ENCODE assay signal across 8 cellular contexts in the genomic region with DNA sequence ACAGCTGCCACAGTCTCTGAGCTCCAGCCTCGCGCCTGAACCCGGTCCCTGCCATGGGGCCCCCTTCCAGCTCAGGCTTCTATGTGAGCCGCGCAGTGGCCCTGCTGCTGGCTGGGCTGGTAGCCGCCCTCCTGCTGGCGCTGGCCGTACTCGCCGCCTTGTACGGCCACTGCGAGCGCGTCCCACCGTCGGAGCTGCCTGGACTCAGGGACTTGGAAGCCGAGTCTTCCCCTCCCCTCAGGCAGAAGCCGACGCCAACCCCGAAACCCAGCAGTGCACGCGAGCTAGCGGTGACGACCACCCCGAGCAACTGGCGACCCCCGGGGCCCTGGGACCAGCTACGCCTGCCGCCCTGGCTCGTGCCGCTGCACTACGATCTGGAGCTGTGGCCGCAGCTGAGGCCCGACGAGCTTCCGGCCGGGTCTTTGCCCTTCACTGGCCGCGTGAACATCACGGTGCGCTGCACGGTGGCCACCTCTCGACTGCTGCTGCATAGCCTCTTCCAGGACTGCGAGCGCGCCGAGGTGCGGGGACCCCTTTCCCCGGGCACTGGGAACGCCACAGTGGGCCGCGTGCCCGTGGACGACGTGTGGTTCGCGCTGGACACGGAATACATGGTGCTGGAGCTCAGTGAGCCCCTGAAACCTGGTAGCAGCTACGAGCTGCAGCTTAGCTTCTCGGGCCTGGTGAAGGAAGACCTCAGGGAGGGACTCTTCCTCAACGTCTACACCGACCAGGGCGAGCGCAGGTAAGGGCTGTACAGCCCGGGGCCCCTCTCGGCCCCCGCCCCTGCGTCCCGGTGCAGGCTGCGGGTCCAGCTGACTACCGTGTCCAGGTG. TPM values are rescaled to one million over a fixed set of nuclear protein-coding genes. Genes with fewer than 3 reads are reported as not detected.
DNase-seq lines count a peak whose midpoint lies in the region; ATAC-seq and TF ChIP-seq lines count a peak whose summit lies in the region.

No MANE protein-coding gene starts in this region.

- 12 to 13% methylated on average over 23 to 71 of the region's 71 CpGs for WGBS in endodermal cell (ENCODE audit: insufficient coverage in 1 of 2, insufficient read length in 1 of 2), 2 experiments

- no peak overlapping the region for H3K9ac ChIP-seq in endodermal cell (ENCODE audit: extremely low read depth, low read length, poor library complexity, severe bottlenecking)

- peak; percentile 57 for ATAC-seq in HG02642 (IDR thresholded peaks at IDR 0.05; ENCODE audit: poor library complexity, unreplicated experiment)
- peak; percentile 52 for ATAC-seq in mucosa of descending colon
- no peak for ATAC-seq in GM21423 (IDR thresholded peaks at IDR 0.05; ENCODE audit: unreplicated experiment)
- ATAC-seq in GM21717 (IDR thresholded peaks at IDR 0.05; ENCODE audit: unreplicated experiment) = no peak
- no peak for ATAC-seq in GM18870 (IDR thresholded peaks at IDR 0.05; ENCODE audit: unreplicated experiment)

- no peaks in the 10 kb centered on the region for H3K9me3 Mint-ChIP-seq in endodermal cell

- H3K4me1 ChIP-seq in endodermal cell (ENCODE audit: control insufficient read depth, insufficient read depth, low read length) (no peaks in the 10 kb centered on the region), mucosa of descending colon (ENCODE audit: low read depth) (no peaks in the 10 kb centered on the region)

- TF ChIP-seq CTCF in AG04449 (IDR thresholded peaks at IDR 0.05; ENCODE audit: insufficient read depth, low read length, missing control alignments) = no peak
- TF ChIP-seq CTCF in endodermal cell (conservative IDR thresholded peaks at IDR 0.05) = no peak
- no peak for TF ChIP-seq CTCF in mucosa of descending colon (IDR thresholded peaks at IDR 0.05)

- CTCF ChIA-PET in AG04449 (lab: Yijun Ruan, JAX) = interaction anchor here (1.0 to 3.4 kb wide), 5 partner anchors 9 to 123 kb away, joined by 3 to 11 read pairs (median 4); no protein-coding TSS in a partner anchor

- peaks cover 76% of the 10 kb centered on the region for H3K27me3 Mint-ChIP-seq in endodermal cell (ENCODE audit: insufficient read depth)

- POLR2A ChIA-PET in AG04449 (lab: Yijun Ruan, JAX) = interaction anchor here (0.7 kb wide), 1 partner anchor 63 kb away, joined by 3 read pairs; no protein-coding TSS in a partner anchor

- intact Hi-C loops in mucosa of descending colon (cut with DNase I, micrococcal nuclease) = no loop called here

- no peaks in the 10 kb centered on the region for H3K36me3 Mint-ChIP-seq in endodermal cell (ENCODE audit: low read depth)

- H3K4me1 Mint-ChIP-seq in endodermal cell = no peaks in the 10 kb centered on the region

- H3K4me3 ChIP-seq in AG04449 (ENCODE audit: low read depth, low read length) (peak overlapping the region; percentile 44), endodermal cell (ENCODE audit: low read length) (peak overlapping the region; percentile 75), mucosa of descending colon (no peak overlapping the region)

- H3K36me3 ChIP-seq in endodermal cell (ENCODE audit: control insufficient read depth, insufficient read depth, low read length) (no peaks in the 10 kb centered on the region), mucosa of descending colon (ENCODE audit: low read depth) (no peaks in the 10 kb centered on the region)

- peaks cover 89% of the 10 kb centered on the region for H3K27me3 ChIP-seq in endodermal cell (ENCODE audit: control insufficient read depth, insufficient read depth, low read length, poor library complexity, severe bottlenecking)

- H3K4me3 Mint-ChIP-seq in endodermal cell = peak overlapping the region; percentile 40

- H3K27ac ChIP-seq in endodermal cell (ENCODE audit: low read depth, low read length) = no peak overlapping the region

- no peak overlapping the region for H3K27ac Mint-ChIP-seq in endodermal cell

- DNase-seq in AG04449 (ENCODE audit: low read depth, low spot score) (no peak), endodermal cell (peak; percentile 74), mucosa of descending colon (peak in 2 of 3 donors; percentile 1 to 50), NCI-H1092 treated with DMSO at 0.1 percent for 48 hours (lab: John Stamatoyannopoulos, UW) (no peak)

- no peaks in the 10 kb centered on the region for H3K9me3 ChIP-seq in endodermal cell (ENCODE audit: control insufficient read depth, low read length)
- no peaks in the 10 kb centered on the region for H3K9me3 ChIP-seq in mucosa of descending colon

RNA-seq across cellular contexts. Expression of a gene that starts 0.5 kb away (rescaled TPM):
- total RNA-seq in endodermal cell (under 1 TPM; 0.26 to 0.38 TPM), mucosa of descending colon (1 to 10 TPM; 1.0 to 1.8 (median 1.6) TPM)
- polyA plus RNA-seq in endodermal cell (2013, experiment 1 of 2) = 0.39 TPM
- polyA plus RNA-seq in endodermal cell (2013, experiment 2 of 2) = 0.37 TPM

Comparison
In these comparisons a context has a peak if more than half of its experiments do, and no peak if none do; other contexts are left out.
1. DNase-seq: peak in endodermal cell (single experiment) and mucosa of descending colon (2 of 3); none in AG04449 (single experiment) and NCI-H1092 treated with DMSO at 0.1 percent for 48 hours (single experiment).
2. ATAC-seq: peak in HG02642 (single experiment) and mucosa of descending colon (single experiment); none in GM21423 (single experiment), GM21717 (single experiment) and GM18870 (single experiment).